13 cellular contexts compared by ENCODE assay signal in the genomic region with DNA sequence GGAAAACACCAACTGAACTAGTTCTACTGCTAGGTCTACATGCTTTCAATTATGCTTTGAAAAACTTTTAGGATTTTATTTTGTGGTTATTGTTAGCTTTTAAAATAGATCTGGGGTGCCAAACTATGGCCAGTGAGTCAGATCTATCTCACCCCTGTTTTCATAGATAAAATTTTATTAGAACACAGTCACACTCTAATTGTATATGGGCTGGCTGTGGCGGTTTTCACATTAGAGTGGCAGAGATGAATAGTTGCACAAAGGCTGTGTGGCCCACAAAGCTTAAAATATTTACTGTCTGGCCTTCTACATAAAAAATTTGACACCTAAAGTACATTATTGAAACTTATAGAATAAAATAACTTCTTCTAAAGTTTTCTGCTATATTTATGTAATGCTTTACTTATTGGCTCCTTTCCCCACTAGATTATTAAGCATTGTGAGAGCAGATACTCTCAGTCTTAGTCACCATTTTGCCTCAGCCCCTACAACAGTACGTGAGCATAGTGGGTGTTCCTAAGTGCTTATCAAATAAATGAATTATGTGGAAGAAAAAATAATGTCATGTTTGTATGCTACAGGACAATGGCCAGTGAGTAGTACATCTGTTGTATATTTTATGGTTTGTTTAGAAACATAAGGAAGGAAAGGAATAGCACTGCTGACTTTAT. TPM values are rescaled to one million over a fixed set of nuclear protein-coding genes. Genes with fewer than 3 reads are reported as not detected.
DNase-seq lines count a peak whose midpoint lies in the region; ATAC-seq and TF ChIP-seq lines count a peak whose summit lies in the region.
"Had no signal": no experiment of that assay in that cellular context is flagged by ENCODE, and none has a peak within 500 bp of the region (broad histone marks: within the 10 kb centered on the region; RNA-seq: fewer than 3 reads in every experiment).

No MANE protein-coding gene starts in this region.

- no peak overlapping the region for H3K4me3 Mint-ChIP-seq in naive thymus-derived CD8-positive, alpha-beta T cell
- H3K4me3 Mint-ChIP-seq: WTC11 had no signal

- H3K9me3 ChIP-seq in gastroesophageal sphincter, result no peaks in the 10 kb centered on the region

- no peak overlapping the region for H3K4me3 ChIP-seq in gastroesophageal sphincter

- H3K36me3 Mint-ChIP-seq in naive thymus-derived CD8-positive, alpha-beta T cell, result peaks cover 2 to 26% (median 4%) of the 10 kb centered on the region in 3 donors

- no peaks in the 10 kb centered on the region for H3K27me3 ChIP-seq in gastroesophageal sphincter

- TF ChIP-seq CTCF in gastroesophageal sphincter (IDR thresholded peaks at IDR 0.05), result no peak

- no peak for TF ChIP-seq EP300 in gastroesophageal sphincter (IDR thresholded peaks at IDR 0.05)

- peak overlapping the region in 2 of 10 donors; percentile 10 to 46 for H3K27ac Mint-ChIP-seq in naive thymus-derived CD8-positive, alpha-beta T cell
- H3K27ac Mint-ChIP-seq: WTC11 had no signal

- TF ChIP-seq POLR2A in gastroesophageal sphincter (IDR thresholded peaks at IDR 0.05), result no peak

- no peak overlapping the region for H3K27ac ChIP-seq in gastroesophageal sphincter

- peaks cover 0 to 22% (median 5%) of the 10 kb centered on the region in 3 donors for H3K4me1 ChIP-seq in gastroesophageal sphincter

- peaks cover 7 to 21% (median 18%) of the 10 kb centered on the region in 4 donors for H3K4me1 Mint-ChIP-seq in naive thymus-derived CD8-positive, alpha-beta T cell

- H3K27me3 Mint-ChIP-seq in naive thymus-derived CD8-positive, alpha-beta T cell, result no peaks in the 10 kb centered on the region

- no peaks in the 10 kb centered on the region for H3K9me3 Mint-ChIP-seq in naive thymus-derived CD8-positive, alpha-beta T cell
- H3K9me3 Mint-ChIP-seq: WTC11 had no signal

- DNase-seq in RKO (ENCODE audit: low spot score) (peak; percentile 55), iris pigment epithelial cell (ENCODE audit: low read depth) (peak; percentile 84), activated gamma-delta T cell treated with Interleukin-2 at 50 U/mL for 16 hours (no peak)
- no peak for DNase-seq in effector CD4-positive, alpha-beta T cell
- DNase-seq in naive thymus-derived CD8-positive, alpha-beta T cell, result no peak
- DNase-seq: activated naive CD4-positive, alpha-beta T cell treated with Interleukin-2 at 50 U/mL for 16 hours; effector CD8-positive, alpha-beta T cell; left cardiac atrium; NCI-H1092 treated with DMSO at 0.1 percent for 48 hours had no signal

- POLR2A ChIA-PET in naive thymus-derived CD8-positive, alpha-beta T cell (lab: Charles Lee), result interaction anchor here (0.6 kb wide), 1 partner anchor 32 kb away, joined by 3 read pairs; no protein-coding TSS in a partner anchor

- WGBS in gastroesophageal sphincter (ENCODE audit: low coverage in 1 of 2), 2 donors, result 63 to 92% methylated on average over 2 of the region's 2 CpGs

- H3K36me3 ChIP-seq in gastroesophageal sphincter, result peaks cover 0 to 20% of the 10 kb centered on the region in 2 donors

- ATAC-seq in GM18499 (IDR thresholded peaks at IDR 0.05; ENCODE audit: insufficient read depth, unreplicated experiment) (peak; percentile 42), HG02588 (IDR thresholded peaks at IDR 0.05; ENCODE audit: unreplicated experiment) (peak; percentile 44), gastroesophageal sphincter (no peak)
- no peak for ATAC-seq in naive thymus-derived CD8-positive, alpha-beta T cell
- ATAC-seq: left cardiac atrium, WTC11 had no signal

RNA-seq across cellular contexts. Expression of a gene that starts 5.4 kb away (rescaled TPM):
- total RNA-seq in gastroesophageal sphincter, result 1 to 10 TPM; 4.4 to 6.2 (median 5.1) TPM
- total RNA-seq in naive thymus-derived CD8-positive, alpha-beta T cell, result 1 to 10 TPM; 3.9 to 4.4 TPM
- polyA plus RNA-seq in naive thymus-derived CD8-positive, alpha-beta T cell, result 1 to 10 TPM; 2.8 to 8.6 (median 3.7) TPM

RNA-seq across cellular contexts. Expression of a gene that starts 35.1 kb away (rescaled TPM):
- total RNA-seq in gastroesophageal sphincter, result 10 to 100 TPM in 2 of 4 donors, 1 to 10 TPM in 2; 4.8 to 15.1 (median 9.9) TPM
- total RNA-seq in naive thymus-derived CD8-positive, alpha-beta T cell, result 10 to 100 TPM; 16.7 to 18.1 TPM
- 10 to 100 TPM; 15.1 to 18.9 (median 17.6) TPM for polyA plus RNA-seq in naive thymus-derived CD8-positive, alpha-beta T cell

RNA-seq across cellular contexts. Expression of a gene that starts 35.1 kb away (rescaled TPM):
- 10 to 100 TPM in 3 of 4 donors, 1 to 10 TPM in 1; 8.2 to 15.5 (median 11.6) TPM for total RNA-seq in gastroesophageal sphincter
- total RNA-seq in naive thymus-derived CD8-positive, alpha-beta T cell, result 10 to 100 TPM; 13.6 to 15.3 TPM
- 1 to 10 TPM; 4.6 to 9.9 (median 9.2) TPM for polyA plus RNA-seq in naive thymus-derived CD8-positive, alpha-beta T cell

RNA-seq across cellular contexts. Expression of a gene that starts 35.4 kb away (rescaled TPM):
- 1 to 10 TPM in 2 of 4 donors, under 1 TPM in 1, not detected in 1; 0.81 to 6.7 (median 2.3) TPM for total RNA-seq in gastroesophageal sphincter
- 1 to 10 TPM; 4.9 to 6.2 TPM for total RNA-seq in naive thymus-derived CD8-positive, alpha-beta T cell
- 1 to 10 TPM; 1.4 to 2.6 (median 2.2) TPM for polyA plus RNA-seq in naive thymus-derived CD8-positive, alpha-beta T cell

Comparison
In these comparisons a context has a peak if more than half of its experiments do, and no peak if none do; other contexts are left out.
1. ATAC-seq: peak in GM18499 (single experiment) and HG02588 (single experiment); none in gastroesophageal sphincter (single experiment) and naive thymus-derived CD8-positive, alpha-beta T cell (0 of 2).
2. DNase-seq: peak in RKO (single experiment) and iris pigment epithelial cell (single experiment); none in effector CD4-positive, alpha-beta T cell (single experiment), activated gamma-delta T cell treated with Interleukin-2 at 50 U/mL for 16 hours (single experiment) and naive thymus-derived CD8-positive, alpha-beta T cell (0 of 10).